In genomic region chr7:100515072-100515532, GRCh38 we compare ENCODE assay signal across 11 cellular contexts. TPM values are rescaled to one million over a fixed set of nuclear protein-coding genes. Genes with fewer than 3 reads are reported as not detected.
DNase-seq lines count a peak whose midpoint lies in the region; ATAC-seq, FAIRE-seq and TF ChIP-seq lines count a peak whose summit lies in the region.
"Had no signal": no experiment of that assay in that cellular context is flagged by ENCODE, and none has a peak within 500 bp of the region (broad histone marks: within the 10 kb centered on the region; RNA-seq: fewer than 3 reads in every experiment).

No MANE protein-coding gene starts in this region.

- FAIRE-seq in H1 (lab: Jason Lieb, UNC) (no peak), urothelium cell line (lab: Jason Lieb, UNC) (peak; percentile 63)

- H3K27me3 ChIP-seq in H1 (replicated peaks in 1 of 4; ENCODE audit: control insufficient read depth in 3 of 4, extremely low read depth in 1 of 4, insufficient read depth in 3 of 4, low read length in 3 of 4) = no peaks in the 10 kb centered on the region
- H3K27me3 ChIP-seq: BE2C, sigmoid colon had no signal

- H3K56ac ChIP-seq in H1 (replicated peaks; ENCODE audit: insufficient read length, low read depth, low read length) = no peak overlapping the region

- no peak overlapping the region for H4K91ac ChIP-seq in H1 (replicated peaks; ENCODE audit: insufficient read length, low read length)

- TF ChIP-seq CTCF in H1 (IDR thresholded peaks at IDR 0.05; ENCODE audit: control extremely low read depth in 1 of 3, insufficient read depth in 1 of 3, low read depth in 1 of 3, low read length in 3 of 3) = no peak

- 0 out of 2 replicates have a peak overlapping the region, but pooled peaks have one; percentile 47 for H2BK15ac ChIP-seq in H1 (ENCODE audit: low read length)

- TF ChIP-seq POLR2A in H1 (IDR thresholded peaks at IDR 0.05; ENCODE audit: control extremely low read depth in 1 of 2, low read depth in 2 of 2, low read length in 2 of 2) = no peak
- no peak for TF ChIP-seq POLR2A in erythroblast (IDR thresholded peaks at IDR 0.05; ENCODE audit: low read length)

- no peaks in the 10 kb centered on the region for H3K4me1 ChIP-seq in H1 (replicated peaks in 1 of 4; ENCODE audit: control insufficient read depth in 3 of 4, insufficient read depth in 4 of 4, low read length in 3 of 4)
- H3K4me1 ChIP-seq: BE2C had no signal

- H2BK12ac ChIP-seq in H1 (ENCODE audit: low read depth, low read length) = no peak overlapping the region

- H3K9me3 ChIP-seq in H1 (ENCODE audit: insufficient read depth in 2 of 2, low read depth in 1 of 2, low read length in 1 of 2) = no peaks in the 10 kb centered on the region
- H3K9me3 ChIP-seq: BE2C, sigmoid colon had no signal

- no peak overlapping the region for H3K4me2 ChIP-seq in H1 (ENCODE audit: insufficient read depth in 1 of 2, low read depth in 2 of 2, low read length in 2 of 2)

- CTCF ChIA-PET in H1 (lab: Charles Lee; ENCODE audit: partially characterized antibody) = interaction anchor here (1.0 to 1.5 kb wide), 4 partner anchors 18 to 46 kb away, joined by 3 to 6 read pairs (median 4); partner anchors contain the start of gene NYAP1

- intact Hi-C loops in Right ventricle myocardium superior (cut with DNase I) = no loop called here
- intact Hi-C loops in Right ventricle myocardium inferior (cut with DNase I) = no loop called here

- peak; percentile 78 for ATAC-seq in Right ventricle myocardium superior (ENCODE audit: poor library complexity)
- no peak for ATAC-seq in Right ventricle myocardium inferior

- POLR2A ChIA-PET in H1 (lab: Charles Lee; ENCODE audit: partially characterized antibody) = interaction anchor here (1.4 kb wide), 1 partner anchor 18 kb away, joined by 3 read pairs; no protein-coding TSS in a partner anchor

- WGBS in H1 (ENCODE audit: extremely low coverage in 1 of 2, insufficient coverage in 1 of 2, insufficient read length in 1 of 2, insufficient replicate concordance in 2 of 2, low coverage in 1 of 2, low lambda C conversion rate in 2 of 2, missing lambda C conversion rate in 1 of 2), 2 experiments = 100% methylated on average over 1 of the region's 2 CpGs; no CpG with 5 or more reads in 1 of the 2 experiments

- H2AFZ ChIP-seq in H1 (ENCODE audit: low read length) = peak overlapping the region; percentile 74

- no peak overlapping the region for H3K23ac ChIP-seq in H1 (ENCODE audit: insufficient read length)

- no peaks in the 10 kb centered on the region for H3K36me3 ChIP-seq in H1 (ENCODE audit: control insufficient read depth in 2 of 4, insufficient read depth in 4 of 4, low read length in 3 of 4)
- H3K36me3 ChIP-seq: BE2C, sigmoid colon had no signal

- H3K4ac ChIP-seq in H1 (replicated peaks; ENCODE audit: insufficient read length, low read depth, low read length) = no peak overlapping the region

- no peak overlapping the region for H2BK120ac ChIP-seq in H1 (replicated peaks; ENCODE audit: low read depth, low read length)

- no peaks in the 10 kb centered on the region for H3K79me1 ChIP-seq in H1 (ENCODE audit: low read depth, low read length)

- peak overlapping the region; percentile 21 for H4K5ac ChIP-seq in H1 (ENCODE audit: insufficient read length, low read depth, low read length)

- DNase-seq in Right ventricle myocardium superior (no peak), Right ventricle myocardium inferior (ENCODE audit: missing footprints) (no peak), H1 (ENCODE audit: low read depth in 1 of 2, low spot score in 2 of 2) (no peak), urothelium cell line (ENCODE audit: low spot score) (peak; percentile 52), erythroblast (lab: John Stamatoyannopoulos, UW) (no peak), NCI-H2171 treated with DMSO at 0.1 percent for 48 hours (lab: John Stamatoyannopoulos, UW) (no peak)
- DNase-seq: activated effector memory CD4-positive, alpha-beta T cell treated with Interleukin-2 at 50 U/mL for 16 hours; BE2C; NCI-H1436; sigmoid colon; T-helper 2 cell had no signal

- TF ChIP-seq EP300 in H1 (IDR thresholded peaks at IDR 0.05; ENCODE audit: borderline replicate concordance in 1 of 2, low read depth in 2 of 2, low read length in 2 of 2) = no peak

- H2BK5ac ChIP-seq in H1 (ENCODE audit: low read depth, low read length) = no peak overlapping the region

- H3K4me3 ChIP-seq in H1 (ENCODE audit: extremely low read depth in 1 of 4, insufficient read depth in 2 of 4, low read depth in 3 of 4, low read length in 4 of 4) = no peak overlapping the region
- H3K4me3 ChIP-seq: sigmoid colon had no signal

- no peaks in the 10 kb centered on the region; the same call in 1 of the 2 replicates for H3K23me2 ChIP-seq in H1 (ENCODE audit: low read depth, low read length)

- H3K79me2 ChIP-seq in H1 (ENCODE audit: control insufficient read depth in 1 of 2, insufficient read depth in 2 of 2, low read length in 2 of 2) = no peaks in the 10 kb centered on the region

- H4K8ac ChIP-seq in H1 (ENCODE audit: extremely low read depth, insufficient read depth, low read length) = no peak overlapping the region

- no peak overlapping the region for H3K14ac ChIP-seq in H1 (ENCODE audit: insufficient read length)

- H3K9ac ChIP-seq in H1 (replicated peaks in 1 of 4; ENCODE audit: extremely low read depth in 1 of 4, low read depth in 3 of 4, low read length in 3 of 4) = no peak overlapping the region

- H3K27ac ChIP-seq in H1 (ENCODE audit: low read depth, low read length) = no peak overlapping the region

- H4K20me1 ChIP-seq in H1 (replicated peaks in 1 of 2; ENCODE audit: control insufficient read depth in 1 of 2, insufficient read depth in 2 of 2, low read length in 2 of 2) = no peaks in the 10 kb centered on the region

- 0 out of 2 replicates have a peak overlapping the region, but pooled peaks have one; percentile 25 for H2BK20ac ChIP-seq in H1 (ENCODE audit: low read length)

- no peak overlapping the region for H3K18ac ChIP-seq in H1 (ENCODE audit: extremely low read depth, low read length)

- H2AK5ac ChIP-seq in H1 (ENCODE audit: low read depth, low read length) = no peak overlapping the region

- TF ChIP-seq RAD21 in H1 (IDR thresholded peaks at IDR 0.05 in 1 of 2, conservative IDR thresholded peaks at IDR 0.05 in 1 of 2; ENCODE audit: low read depth in 2 of 2, low read length in 2 of 2) = no peak

RNA-seq across cellular contexts. Expression of gene AGFG2, which starts 23.9 kb away (rescaled TPM):
- total RNA-seq in Right ventricle myocardium superior (19.8 TPM), Right ventricle myocardium inferior (21.5 TPM)
- 7.6 TPM in 2 replicates for total RNA-seq in H1 (2021; fragmentation: NEBNext Ultra II Directional; extraction: Animal tissue kit (Norgen Biotek cat#: 25700))
- polyA plus RNA-seq in H1 (2011; rRNA removed) = 11.2 and 15.9 TPM in 2 replicates
- polyA plus RNA-seq in H1 (2011; cell fraction: cytosol; rRNA removed) = 8.7 TPM
- 18.2 TPM for polyA plus RNA-seq in H1 (2011; cell fraction: nucleus; rRNA removed)
- 5.8 to 9.2 TPM (median 6.5 TPM) in 4 replicates for polyA plus RNA-seq in H1 (2012, experiment 1 of 2)
- polyA plus RNA-seq in H1 (2012, experiment 2 of 2) = 4.1 TPM
- polyA plus RNA-seq in H1 (2013, experiment 1 of 2) = 2.6 TPM
- polyA plus RNA-seq in H1 (2013, experiment 2 of 2) = 3.0 TPM
- polyA minus RNA-seq in H1 (2011; rRNA and poly(A)+ RNA removed) = 7.0 and 7.5 TPM in 2 replicates
- 12.4 TPM for polyA minus RNA-seq in H1 (2011; cell fraction: cytosol; rRNA and poly(A)+ RNA removed)
- polyA minus RNA-seq in H1 (2011; cell fraction: nucleus; rRNA and poly(A)+ RNA removed) = 13.5 TPM

RNA-seq across cellular contexts. Expression of gene NYAP1, which starts 31.4 kb away (rescaled TPM):
- total RNA-seq in Right ventricle myocardium superior (0.16 TPM), Right ventricle myocardium inferior (0.54 TPM)
- total RNA-seq in H1 (2021; fragmentation: NEBNext Ultra II Directional; extraction: Animal tissue kit (Norgen Biotek cat#: 25700)) = 4.5 and 4.6 TPM in 2 replicates
- 1.9 and 5.0 TPM in 2 replicates for polyA plus RNA-seq in H1 (2011; rRNA removed)
- polyA plus RNA-seq in H1 (2011; cell fraction: cytosol; rRNA removed) = 3.9 TPM
- 5.5 TPM for polyA plus RNA-seq in H1 (2011; cell fraction: nucleus; rRNA removed)
- 2.7 to 4.5 TPM (median 3.8 TPM) in 4 replicates for polyA plus RNA-seq in H1 (2012, experiment 1 of 2)
- polyA plus RNA-seq in H1 (2012, experiment 2 of 2) = 2.0 TPM
- polyA plus RNA-seq in H1 (2013, experiment 1 of 2) = 2.5 TPM
- 2.2 TPM for polyA plus RNA-seq in H1 (2013, experiment 2 of 2)
- 0.37 and 0.41 TPM in 2 replicates for polyA minus RNA-seq in H1 (2011; rRNA and poly(A)+ RNA removed)
- 3.1 TPM for polyA minus RNA-seq in H1 (2011; cell fraction: cytosol; rRNA and poly(A)+ RNA removed)
- 2.9 TPM for polyA minus RNA-seq in H1 (2011; cell fraction: nucleus; rRNA and poly(A)+ RNA removed)

RNA-seq across cellular contexts. Expression of gene TSC22D4, which starts 36.1 kb away (rescaled TPM):
- total RNA-seq in Right ventricle myocardium superior (47.4 TPM), Right ventricle myocardium inferior (50.3 TPM)
- 20.3 and 24.1 TPM in 2 replicates for total RNA-seq in H1 (2021; fragmentation: NEBNext Ultra II Directional; extraction: Animal tissue kit (Norgen Biotek cat#: 25700))
- 13.2 and 22.4 TPM in 2 replicates for polyA plus RNA-seq in H1 (2011; rRNA removed)
- 14.7 TPM for polyA plus RNA-seq in H1 (2011; cell fraction: cytosol; rRNA removed)
- 22.4 TPM for polyA plus RNA-seq in H1 (2011; cell fraction: nucleus; rRNA removed)
- 13.5 to 21.7 TPM (median 20.5 TPM) in 4 replicates for polyA plus RNA-seq in H1 (2012, experiment 1 of 2)
- 18.7 TPM for polyA plus RNA-seq in H1 (2012, experiment 2 of 2)
- 15.3 TPM for polyA plus RNA-seq in H1 (2013, experiment 1 of 2)
- 14.1 TPM for polyA plus RNA-seq in H1 (2013, experiment 2 of 2)
- 4.6 and 6.6 TPM in 2 replicates for polyA minus RNA-seq in H1 (2011; rRNA and poly(A)+ RNA removed)
- polyA minus RNA-seq in H1 (2011; cell fraction: cytosol; rRNA and poly(A)+ RNA removed) = 15.1 TPM
- polyA minus RNA-seq in H1 (2011; cell fraction: nucleus; rRNA and poly(A)+ RNA removed) = 7.5 TPM

RNA-seq across cellular contexts. Expression of gene SPACDR, which starts 51.0 kb away (rescaled TPM):
- 0.81 TPM for total RNA-seq in Right ventricle myocardium superior
- total RNA-seq in Right ventricle myocardium inferior = 0.35 TPM
- 0.33 TPM in 1 of 2 replicates, not detected in the other for total RNA-seq in H1 (2021; fragmentation: NEBNext Ultra II Directional; extraction: Animal tissue kit (Norgen Biotek cat#: 25700))
- 0.26 and 0.31 TPM in 2 replicates for polyA plus RNA-seq in H1 (2011; rRNA removed)
- 0.41 TPM for polyA plus RNA-seq in H1 (2011; cell fraction: cytosol; rRNA removed)
- polyA plus RNA-seq in H1 (2011; cell fraction: nucleus; rRNA removed) = 0.80 TPM
- 0.18 to 0.92 TPM (median 0.19 TPM) in 3 of 4 replicates, not detected in the other for polyA plus RNA-seq in H1 (2012, experiment 1 of 2)
- polyA plus RNA-seq in H1 (2012, experiment 2 of 2) = 0.39 TPM
- polyA plus RNA-seq in H1 (2013, experiment 1 of 2) = 0.55 TPM
- polyA plus RNA-seq in H1 (2013, experiment 2 of 2) = 0.13 TPM
- not detected in 2 replicates for polyA minus RNA-seq in H1 (2011; rRNA and poly(A)+ RNA removed)
- polyA minus RNA-seq in H1 (2011; cell fraction: cytosol; rRNA and poly(A)+ RNA removed) = not detected
- polyA minus RNA-seq in H1 (2011; cell fraction: nucleus; rRNA and poly(A)+ RNA removed) = not detected

RNA-seq across cellular contexts. Expression of gene SAP25, which starts 58.6 kb away (rescaled TPM):
- 0.54 TPM for total RNA-seq in Right ventricle myocardium superior
- total RNA-seq in Right ventricle myocardium inferior = 0.84 TPM
- 5.4 and 5.8 TPM in 2 replicates for total RNA-seq in H1 (2021; fragmentation: NEBNext Ultra II Directional; extraction: Animal tissue kit (Norgen Biotek cat#: 25700))
- polyA plus RNA-seq in H1 (2011; rRNA removed) = 3.6 and 8.2 TPM in 2 replicates
- polyA plus RNA-seq in H1 (2011; cell fraction: cytosol; rRNA removed) = 2.3 TPM
- polyA plus RNA-seq in H1 (2011; cell fraction: nucleus; rRNA removed) = 33.0 TPM
- 4.8 to 6.4 TPM (median 5.3 TPM) in 4 replicates for polyA plus RNA-seq in H1 (2012, experiment 1 of 2)
- 4.1 TPM for polyA plus RNA-seq in H1 (2012, experiment 2 of 2)
- polyA plus RNA-seq in H1 (2013, experiment 1 of 2) = 5.7 TPM
- 4.9 TPM for polyA plus RNA-seq in H1 (2013, experiment 2 of 2)
- not detected in 2 replicates for polyA minus RNA-seq in H1 (2011; rRNA and poly(A)+ RNA removed)
- not detected for polyA minus RNA-seq in H1 (2011; cell fraction: cytosol; rRNA and poly(A)+ RNA removed)
- 3.1 TPM for polyA minus RNA-seq in H1 (2011; cell fraction: nucleus; rRNA and poly(A)+ RNA removed)
